9 cellular contexts compared by ENCODE assay signal in genomic region chr10:33126118-33126517, GRCh38.
DNase-seq lines count a peak whose midpoint lies in the region; ATAC-seq and TF ChIP-seq lines count a peak whose summit lies in the region.
"Had no signal": no experiment of that assay in that cellular context is flagged by ENCODE, and none has a peak within 500 bp of the region (broad histone marks: within the 10 kb centered on the region; RNA-seq: fewer than 3 reads in every experiment).

No MANE protein-coding gene starts in this region.

- no peak for TF ChIP-seq CTCF in CD4-positive, alpha-beta T cell (IDR thresholded peaks at IDR 0.05)
- no peak for TF ChIP-seq CTCF in Loucy (conservative IDR thresholded peaks at IDR 0.05; ENCODE audit: low read length)

- H3K79me2 ChIP-seq in Loucy (ENCODE audit: insufficient read depth, low read length): no peaks in the 10 kb centered on the region

- no peaks in the 10 kb centered on the region for H4K20me1 ChIP-seq in Loucy (ENCODE audit: insufficient read depth, low read length, poor library complexity, severe bottlenecking)

- H3K9ac ChIP-seq in Loucy (ENCODE audit: low read depth, low read length, poor library complexity, severe bottlenecking): peak overlapping the region; percentile 50

- H3K4me3 Mint-ChIP-seq in CD4-positive, alpha-beta T cell: peak overlapping the region; percentile 65
- no peak overlapping the region for H3K4me3 Mint-ChIP-seq in activated naive CD8-positive, alpha-beta T cell treated with anti-CD3 and anti-CD28 coated beads, Interleukin-2, amount 50 U/mL, for 24 hours
- no peak overlapping the region for H3K4me3 Mint-ChIP-seq in memory B cell

- H3F3A ChIP-seq in Loucy (ENCODE audit: low read depth): peaks cover 8% of the 10 kb centered on the region

- H3K4me2 ChIP-seq in Loucy (ENCODE audit: low read depth, low read length, poor library complexity, severe bottlenecking): peak overlapping the region; percentile 57

- H3K36me3 ChIP-seq in Loucy (ENCODE audit: insufficient read depth, low read length): no peaks in the 10 kb centered on the region

- CTCF ChIA-PET in CD4-positive, alpha-beta T cell (lab: Charles Lee): interaction anchor here (0.8 to 2.5 kb wide), 5 partner anchors 10 to 117 kb away, joined by 3 to 11 read pairs (median 4); no protein-coding TSS in a partner anchor

- peaks cover 90% of the 10 kb centered on the region for H3K4me1 Mint-ChIP-seq in CD4-positive, alpha-beta T cell (ENCODE audit: low read depth)
- peaks cover 82% of the 10 kb centered on the region for H3K4me1 Mint-ChIP-seq in activated naive CD8-positive, alpha-beta T cell treated with anti-CD3 and anti-CD28 coated beads, Interleukin-2, amount 50 U/mL, for 24 hours
- H3K4me1 Mint-ChIP-seq in memory B cell: peaks cover 26% of the 10 kb centered on the region

- no peaks in the 10 kb centered on the region for H3K36me3 Mint-ChIP-seq in CD4-positive, alpha-beta T cell (ENCODE audit: low read depth)
- no peaks in the 10 kb centered on the region for H3K36me3 Mint-ChIP-seq in activated naive CD8-positive, alpha-beta T cell treated with anti-CD3 and anti-CD28 coated beads, Interleukin-2, amount 50 U/mL, for 24 hours (ENCODE audit: low read depth)
- peaks cover 4% of the 10 kb centered on the region for H3K36me3 Mint-ChIP-seq in memory B cell

- H2AFZ ChIP-seq in Loucy (ENCODE audit: low read length): no peak overlapping the region

- H3K27ac Mint-ChIP-seq in CD4-positive, alpha-beta T cell: peak overlapping the region; percentile 96
- peak overlapping the region; percentile 89 for H3K27ac Mint-ChIP-seq in activated naive CD8-positive, alpha-beta T cell treated with anti-CD3 and anti-CD28 coated beads, Interleukin-2, amount 50 U/mL, for 24 hours
- H3K27ac Mint-ChIP-seq in memory B cell: peak overlapping the region; percentile 89

- intact Hi-C loops in CD4-positive, alpha-beta T cell (cut with DNase I, micrococcal nuclease): loop anchor here in 1 of 2 experiments (10.0 kb wide), 1 partner anchor 741 kb away; no protein-coding TSS in a partner anchor

- no peaks in the 10 kb centered on the region for H3K9me3 ChIP-seq in CD4-positive, alpha-beta T cell (ENCODE audit: control insufficient read depth, low read length)
- no peaks in the 10 kb centered on the region for H3K9me3 ChIP-seq in Loucy (ENCODE audit: insufficient read depth, low read depth, low read length)

- H3K27me3 ChIP-seq in CD4-positive, alpha-beta T cell (ENCODE audit: control insufficient read depth, insufficient read depth, low read length): no peaks in the 10 kb centered on the region
- H3K27me3 ChIP-seq in Loucy (ENCODE audit: insufficient read depth, low read length, poor library complexity, severe bottlenecking): no peaks in the 10 kb centered on the region

- POLR2A ChIA-PET in CD4-positive, alpha-beta T cell (lab: Charles Lee): interaction anchor here (0.5 to 5.1 kb wide), 15 partner anchors 9 to 1196 kb away, joined by 3 to 68 read pairs (median 4); no protein-coding TSS in a partner anchor

- H3K27me3 Mint-ChIP-seq in CD4-positive, alpha-beta T cell: no peaks in the 10 kb centered on the region
- peaks cover 1% of the 10 kb centered on the region for H3K27me3 Mint-ChIP-seq in activated naive CD8-positive, alpha-beta T cell treated with anti-CD3 and anti-CD28 coated beads, Interleukin-2, amount 50 U/mL, for 24 hours
- H3K27me3 Mint-ChIP-seq in memory B cell: no peaks in the 10 kb centered on the region

- peak; percentile 89 for ATAC-seq in CD4-positive, alpha-beta T cell (ENCODE audit: poor library complexity)
- peak; percentile 48 for ATAC-seq in activated naive CD8-positive, alpha-beta T cell treated with anti-CD3 and anti-CD28 coated beads, Interleukin-2, amount 50 U/mL, for 24 hours
- ATAC-seq in memory B cell (ENCODE audit: low read depth): peak; percentile 56

- peaks cover 44% of the 10 kb centered on the region for H3K4me1 ChIP-seq in Loucy (ENCODE audit: insufficient read depth, low read length, poor library complexity, severe bottlenecking)

- H3K9me3 Mint-ChIP-seq in CD4-positive, alpha-beta T cell: peaks cover 2% of the 10 kb centered on the region
- H3K9me3 Mint-ChIP-seq in activated naive CD8-positive, alpha-beta T cell treated with anti-CD3 and anti-CD28 coated beads, Interleukin-2, amount 50 U/mL, for 24 hours: no peaks in the 10 kb centered on the region
- H3K9me3 Mint-ChIP-seq in memory B cell: peaks cover 1% of the 10 kb centered on the region

- H3K9me2 ChIP-seq in Loucy (replicated peaks; ENCODE audit: low read depth, low read length): no peaks in the 10 kb centered on the region

- peak overlapping the region; percentile 30 for H3K4me3 ChIP-seq in Loucy (ENCODE audit: low read length, poor library complexity, severe bottlenecking)

- peak in 5 of 10 experiments; percentile 26 to 49 (median 32) for DNase-seq in CD4-positive, alpha-beta T cell
- no peak for DNase-seq in activated naive CD8-positive, alpha-beta T cell treated with anti-CD3 and anti-CD28 coated beads, Interleukin-2, amount 50 U/mL, for 24 hours
- DNase-seq in memory B cell (ENCODE audit: low spot score in 2 of 2): no peak
- no peak for DNase-seq in kidney glomerular epithelial cell (lab: John Stamatoyannopoulos, UW)
- DNase-seq in NCI-H2107 (lab: John Stamatoyannopoulos, UW): no peak
- no peak for DNase-seq in iPS-NIHi7 (ENCODE audit: extremely low spot score)
- DNase-seq in SIG-M5 treated with dmso at 0.1 percent for 504 hours (lab: John Stamatoyannopoulos, UW; ENCODE audit: unreplicated experiment): no peak

- H3K27ac ChIP-seq in CD4-positive, alpha-beta T cell (ENCODE audit: low read depth, low read length): peak overlapping the region; percentile 63
- H3K27ac ChIP-seq: VCaP had no signal
